ENCODE assay signal across 13 cellular contexts in genomic region chr9:133089271-133089671, GRCh38. TPM values are rescaled to one million over a fixed set of nuclear protein-coding genes. Genes with fewer than 3 reads are reported as not detected.
A peak's percentile ranks its signal among the peaks of the same experiment; 100 is the strongest.
DNase-seq lines count a peak whose midpoint lies in the region; ATAC-seq, FAIRE-seq and TF ChIP-seq lines count a peak whose summit lies in the region.
"Had no signal": no experiment of that assay in that cellular context is flagged by ENCODE, and none has a peak within 500 bp of the region (broad histone marks: within the 10 kb centered on the region; RNA-seq: fewer than 3 reads in every experiment).

No MANE protein-coding gene starts in this region.

- H3K27me3 Mint-ChIP-seq in natural killer cell treated with Interleukin-12 subunit alpha and Interleukin-12 subunit beta and Interleukin-15 and Interleukin-18, amount 100 ng/mL, for 72 hours = no peaks in the 10 kb centered on the region
- no peaks in the 10 kb centered on the region for H3K27me3 Mint-ChIP-seq in natural killer cell (ENCODE audit: low read depth in 2 of 2)

- 25% methylated on average over 6 of the region's 6 CpGs for WGBS in K562 (ENCODE audit: insufficient coverage, low coverage, missing lambda C conversion rate)

- POLR2A ChIA-PET in K562 (lab: Yijun Ruan, JAX) = interaction anchor here (1.2 to 1.4 kb wide), 4 partner anchors 10 to 58 kb away, joined by 3 to 8 read pairs (median 4); no protein-coding TSS in a partner anchor

- no peak overlapping the region for H3K4me3 Mint-ChIP-seq in natural killer cell treated with Interleukin-12 subunit alpha and Interleukin-12 subunit beta and Interleukin-15 and Interleukin-18, amount 100 ng/mL, for 72 hours
- H3K4me3 Mint-ChIP-seq in natural killer cell = no peak overlapping the region

- in situ Hi-C loops in K562 (cut with MboI) = no loop called here

- no peaks in the 10 kb centered on the region for H3K9me1 ChIP-seq in K562 (ENCODE audit: control insufficient read depth, insufficient read depth, low read length)

- no peaks in the 10 kb centered on the region for H3K4me1 Mint-ChIP-seq in natural killer cell treated with Interleukin-12 subunit alpha and Interleukin-12 subunit beta and Interleukin-15 and Interleukin-18, amount 100 ng/mL, for 72 hours (ENCODE audit: low read depth in 2 of 2)
- no peaks in the 10 kb centered on the region for H3K4me1 Mint-ChIP-seq in natural killer cell

- ATAC-seq in natural killer cell treated with Interleukin-12 subunit alpha and Interleukin-12 subunit beta and Interleukin-15 and Interleukin-18, amount 100 ng/mL, for 72 hours = no peak
- ATAC-seq in natural killer cell (no peak), K562 (peak; percentile 94), GM18870 (IDR thresholded peaks at IDR 0.05; ENCODE audit: unreplicated experiment) (no peak)
- ATAC-seq: left lobe of liver had no signal

- H3K4me1 ChIP-seq in K562 (replicated peaks in 1 of 2; ENCODE audit: control insufficient read depth in 2 of 2, insufficient read depth in 2 of 2, low read length in 2 of 2) = no peaks in the 10 kb centered on the region; a peak in 1 of 5 replicates
- H3K4me1 ChIP-seq: stomach had no signal

- no peaks in the 10 kb centered on the region for H3K36me3 Mint-ChIP-seq in natural killer cell treated with Interleukin-12 subunit alpha and Interleukin-12 subunit beta and Interleukin-15 and Interleukin-18, amount 100 ng/mL, for 72 hours
- H3K36me3 Mint-ChIP-seq in natural killer cell = no peaks in the 10 kb centered on the region

- no peak for TF ChIP-seq POLR2A in K562 (conservative IDR thresholded peaks at IDR 0.05)

- no peak overlapping the region; a peak in 1 of 4 replicates for H3K9ac ChIP-seq in K562 (ENCODE audit: insufficient read depth in 1 of 2, low read depth in 2 of 2, low read length in 2 of 2)

- TF ChIP-seq EP300 in K562 (IDR thresholded peaks at IDR 0.05; ENCODE audit: low read length) = no peak

- H3K4me3 ChIP-seq in K562 = no peak overlapping the region
- H3K4me3 ChIP-seq: stomach had no signal

- H3K9me3 Mint-ChIP-seq in natural killer cell treated with Interleukin-12 subunit alpha and Interleukin-12 subunit beta and Interleukin-15 and Interleukin-18, amount 100 ng/mL, for 72 hours = no peaks in the 10 kb centered on the region
- H3K9me3 Mint-ChIP-seq in natural killer cell = no peaks in the 10 kb centered on the region
- H3K9me3 Mint-ChIP-seq: activated T-helper 2 cell treated with anti-CD3 and anti-CD28 coated beads, Interferon-gamma antibody, Interleukin-2, Interleukin-4, amounts not matched to agents 10 μg/mL and 5 μg/mL and 100 μg/mL, durations not matched to agents 14 hours and 24 hours and 36 hours had no signal

- no peak overlapping the region for H3K27ac Mint-ChIP-seq in natural killer cell treated with Interleukin-12 subunit alpha and Interleukin-12 subunit beta and Interleukin-15 and Interleukin-18, amount 100 ng/mL, for 72 hours
- H3K27ac Mint-ChIP-seq in natural killer cell = no peak overlapping the region
- H3K27ac Mint-ChIP-seq: activated T-helper 2 cell treated with anti-CD3 and anti-CD28 coated beads, Interferon-gamma antibody, Interleukin-2, Interleukin-4, amounts not matched to agents 10 μg/mL and 5 μg/mL and 100 μg/mL, durations not matched to agents 14 hours and 24 hours and 36 hours had no signal

- H2AFZ ChIP-seq in K562 (ENCODE audit: low read depth, low read length) = no peak overlapping the region

- no peaks in the 10 kb centered on the region for H3K27me3 ChIP-seq in K562 (ENCODE audit: control insufficient read depth in 2 of 2, insufficient read depth in 2 of 2, low read length in 2 of 2)
- H3K27me3 ChIP-seq: stomach had no signal

- BruUV-seq in K562 (replicated peaks; lab: Mats Ljungman, UMichigan) = no TSS peak

- no peaks in the 10 kb centered on the region for H3K9me3 ChIP-seq in K562 (replicated peaks; ENCODE audit: control insufficient read depth, insufficient read depth, low read depth, low read length)
- H3K9me3 ChIP-seq: stomach had no signal

- no peak overlapping the region for H3K4me2 ChIP-seq in K562 (ENCODE audit: insufficient read depth, low read length)

- no peak overlapping the region for H3K27ac ChIP-seq in K562 (ENCODE audit: extremely low read depth, low read depth, low read length)
- H3K27ac ChIP-seq: C4-2B, stomach had no signal

- H4K20me1 ChIP-seq in K562 (replicated peaks; ENCODE audit: control insufficient read depth, insufficient read depth, low read length) = no peaks in the 10 kb centered on the region

- intact Hi-C loops in natural killer cell (cut with micrococcal nuclease) = no loop called here
- intact Hi-C loops in K562 (cut with micrococcal nuclease) = no loop called here

- TF ChIP-seq RAD21 in K562 (CRISPR knock-in tag; conservative IDR thresholded peaks at IDR 0.05 in 1 of 2, IDR thresholded peaks at IDR 0.05 in 1 of 2) = no peak

- TF ChIP-seq CTCF in natural killer cell (IDR thresholded peaks at IDR 0.05) = no peak
- TF ChIP-seq CTCF in K562 (IDR thresholded peaks at IDR 0.05 in 2 of 3, conservative IDR thresholded peaks at IDR 0.05 in 1 of 3; ENCODE audit: insufficient read depth in 2 of 3, low read depth in 1 of 3, low read length in 3 of 3) = no peak

- H3K36me3 ChIP-seq in K562 (ENCODE audit: control insufficient read depth, insufficient read depth, low read length) = no peaks in the 10 kb centered on the region
- H3K36me3 ChIP-seq: stomach had no signal

- CTCF ChIA-PET in K562 (lab: Yijun Ruan, JAX; ENCODE audit: low intra/inter-chr PET ratio) = no interaction called here

- FAIRE-seq in K562 (lab: Jason Lieb, UNC) = peak; percentile 88
- FAIRE-seq: GM12891 had no signal

- H3K79me2 ChIP-seq in K562 (ENCODE audit: control insufficient read depth, insufficient read depth, low read length) = no peaks in the 10 kb centered on the region

- peak; percentile 16 for DNase-seq in natural killer cell treated with Interleukin-12 subunit alpha and Interleukin-12 subunit beta and Interleukin-15 and Interleukin-18, amount 100 ng/mL, for 72 hours (ENCODE audit: low spot score)
- DNase-seq in natural killer cell = no peak
- peak; percentile 62 for DNase-seq in NCI-H2196 (lab: John Stamatoyannopoulos, UW; ENCODE audit: unreplicated experiment)
- peak in 2 of 4 experiments; percentile 59 to 70 for DNase-seq in K562 (ENCODE audit: extremely low read depth in 1 of 4, low spot score in 3 of 4)
- DNase-seq in AG08396 (ENCODE audit: low spot score) = no peak
- DNase-seq in kidney glomerular epithelial cell (lab: John Stamatoyannopoulos, UW) = no peak
- no peak for DNase-seq in NCI-H526 treated with DMSO at 0.1 percent for 48 hours (lab: John Stamatoyannopoulos, UW)
- DNase-seq: stomach had no signal

RNA-seq across cellular contexts. Expression of gene CEL, which starts 27.5 kb away (rescaled TPM):
- 1 to 10 TPM in 1 of 2 donors, under 1 TPM in 1; 0.95 to 2.1 TPM for total RNA-seq in natural killer cell treated with Interleukin-12 subunit alpha and Interleukin-12 subunit beta and Interleukin-15 and Interleukin-18, amount 100 ng/mL, for 72 hours
- total RNA-seq in natural killer cell (under 1 TPM; 0.18 to 0.68 (median 0.42) TPM), K562 (2014; rRNA removed) (0.09 and 0.45 TPM in 2 replicates), K562 (2014; rRNA removed; fragmentation: Illumina TruSeq; extraction: Trizol) (0.15 and 0.16 TPM in 2 replicates), K562 (2015; rRNA removed; fragmentation: Illumina TruSeq; extraction: Trizol) (0.51 and 0.53 TPM in 2 replicates), K562 (2021) (3.0 and 4.0 TPM in 2 replicates)
- total RNA-seq in K562 (2011; cell fraction: chromatin; rRNA removed; ENCODE audit: low replicate concordance) = 2.0 and 6.1 TPM in 2 replicates
- 2.8 and 3.8 TPM in 2 replicates for total RNA-seq in K562 (2011; cell fraction: nucleolus; rRNA removed)
- 2.3 TPM in 2 replicates for total RNA-seq in K562 (2011; cell fraction: nucleoplasm; rRNA removed)
- polyA plus RNA-seq in K562 (2011; rRNA removed) (0.46 and 0.65 TPM in 2 replicates), K562 (2014; fragmentation: Illumina TruSeq; extraction: Trizol) (0.62 and 0.91 TPM in 2 replicates), K562 (2014; fragmentation: Nextera tagmentation; extraction: Ambion mirVana) (not detected), K562 (2014; rRNA removed) (0.57 and 0.77 TPM in 2 replicates)
- 0.32 and 0.43 TPM in 2 replicates for polyA plus RNA-seq in K562 (2011; cell fraction: cytosol; rRNA removed)
- polyA plus RNA-seq in K562 (2011; cell fraction: nucleus; rRNA removed) = 2.8 and 6.2 TPM in 2 replicates
- 0.77 and 2.3 TPM in 2 replicates for polyA plus RNA-seq in K562 (2012)
- polyA minus RNA-seq in K562 (2011; rRNA and poly(A)+ RNA removed) = 0.14 and 0.21 TPM in 2 replicates
- polyA minus RNA-seq in K562 (2011; cell fraction: cytosol; rRNA and poly(A)+ RNA removed) = not detected in 2 replicates
- polyA minus RNA-seq in K562 (2011; cell fraction: nucleus; rRNA and poly(A)+ RNA removed) = 0.54 and 0.89 TPM in 2 replicates

RNA-seq across cellular contexts. Expression of gene RALGDS, which starts 31.8 kb away (rescaled TPM):
- total RNA-seq in natural killer cell treated with Interleukin-12 subunit alpha and Interleukin-12 subunit beta and Interleukin-15 and Interleukin-18, amount 100 ng/mL, for 72 hours = 100 to 1,000 TPM; 138 to 159 TPM
- total RNA-seq in natural killer cell (100 to 1,000 TPM; 206 to 250 (median 208) TPM), K562 (2014; rRNA removed) (27.1 and 36.2 TPM in 2 replicates), K562 (2014; rRNA removed; fragmentation: Illumina TruSeq; extraction: Trizol) (9.4 and 12.0 TPM in 2 replicates), K562 (2015; rRNA removed; fragmentation: Illumina TruSeq; extraction: Trizol) (25.8 and 25.9 TPM in 2 replicates), K562 (2021) (28.6 and 37.3 TPM in 2 replicates)
- total RNA-seq in K562 (2011; cell fraction: chromatin; rRNA removed; ENCODE audit: low replicate concordance) = 62.0 and 176 TPM in 2 replicates
- total RNA-seq in K562 (2011; cell fraction: nucleolus; rRNA removed) = 78.8 and 97.7 TPM in 2 replicates
- 55.4 and 58.4 TPM in 2 replicates for total RNA-seq in K562 (2011; cell fraction: nucleoplasm; rRNA removed)
- polyA plus RNA-seq in K562 (2011; rRNA removed) (40.3 and 45.9 TPM in 2 replicates), K562 (2014; fragmentation: Illumina TruSeq; extraction: Trizol) (28.7 and 34.9 TPM in 2 replicates), K562 (2014; fragmentation: Nextera tagmentation; extraction: Ambion mirVana) (1 to 10 TPM in 1 of 2 experiments, under 1 TPM in 1; 0.75 to 2.4 TPM), K562 (2014; rRNA removed) (39.5 and 43.3 TPM in 2 replicates)
- 34.7 and 62.2 TPM in 2 replicates for polyA plus RNA-seq in K562 (2011; cell fraction: cytosol; rRNA removed)
- 170 and 326 TPM in 2 replicates for polyA plus RNA-seq in K562 (2011; cell fraction: nucleus; rRNA removed)
- polyA plus RNA-seq in K562 (2012) = 26.3 and 47.2 TPM in 2 replicates
- polyA minus RNA-seq in K562 (2011; rRNA and poly(A)+ RNA removed) = 12.0 and 17.4 TPM in 2 replicates
- 13.6 and 18.5 TPM in 2 replicates for polyA minus RNA-seq in K562 (2011; cell fraction: cytosol; rRNA and poly(A)+ RNA removed)
- 30.2 and 36.5 TPM in 2 replicates for polyA minus RNA-seq in K562 (2011; cell fraction: nucleus; rRNA and poly(A)+ RNA removed)

RNA-seq across cellular contexts. Expression of gene GTF3C5, which starts 58.5 kb away (rescaled TPM):
- total RNA-seq in natural killer cell treated with Interleukin-12 subunit alpha and Interleukin-12 subunit beta and Interleukin-15 and Interleukin-18, amount 100 ng/mL, for 72 hours = 10 to 100 TPM; 69.2 to 81.4 TPM
- total RNA-seq in natural killer cell (10 to 100 TPM; 52.6 to 69.2 (median 60.4) TPM), K562 (2014; rRNA removed) (118 and 134 TPM in 2 replicates), K562 (2014; rRNA removed; fragmentation: Illumina TruSeq; extraction: Trizol) (43.2 and 58.5 TPM in 2 replicates), K562 (2015; rRNA removed; fragmentation: Illumina TruSeq; extraction: Trizol) (80.7 and 83.7 TPM in 2 replicates), K562 (2021) (106 and 110 TPM in 2 replicates)
- 66.1 and 166 TPM in 2 replicates for total RNA-seq in K562 (2011; cell fraction: chromatin; rRNA removed; ENCODE audit: low replicate concordance)
- total RNA-seq in K562 (2011; cell fraction: nucleolus; rRNA removed) = 99.4 and 113 TPM in 2 replicates
- total RNA-seq in K562 (2011; cell fraction: nucleoplasm; rRNA removed) = 67.0 and 84.1 TPM in 2 replicates
- polyA plus RNA-seq in K562 (2011; rRNA removed) (80.2 TPM in 2 replicates), K562 (2014; fragmentation: Illumina TruSeq; extraction: Trizol) (105 and 107 TPM in 2 replicates), K562 (2014; fragmentation: Nextera tagmentation; extraction: Ambion mirVana) (1 to 10 TPM; 3.8 to 8.4 TPM), K562 (2014; rRNA removed) (95.1 and 107 TPM in 2 replicates)
- polyA plus RNA-seq in K562 (2011; cell fraction: cytosol; rRNA removed) = 88.7 and 143 TPM in 2 replicates
- polyA plus RNA-seq in K562 (2011; cell fraction: nucleus; rRNA removed) = 254 and 348 TPM in 2 replicates
- polyA plus RNA-seq in K562 (2012) = 75.0 and 82.6 TPM in 2 replicates
- 52.2 and 85.8 TPM in 2 replicates for polyA minus RNA-seq in K562 (2011; rRNA and poly(A)+ RNA removed)
- 57.6 and 64.2 TPM in 2 replicates for polyA minus RNA-seq in K562 (2011; cell fraction: cytosol; rRNA and poly(A)+ RNA removed)
- polyA minus RNA-seq in K562 (2011; cell fraction: nucleus; rRNA and poly(A)+ RNA removed) = 59.4 and 67.3 TPM in 2 replicates

Comparison
In these comparisons a context has a peak if more than half of its experiments do, and no peak if none do; other contexts are left out.
1. DNase-seq: peak in natural killer cell treated with Interleukin-12 subunit alpha and Interleukin-12 subunit beta and Interleukin-15 and Interleukin-18, amount 100 ng/mL, for 72 hours (single experiment) and NCI-H2196 (single experiment); none in natural killer cell (single experiment), AG08396 (single experiment), kidney glomerular epithelial cell (single experiment) and NCI-H526 treated with DMSO at 0.1 percent for 48 hours (single experiment).